ENCODE assay signal across 21 cellular contexts in the genomic region with DNA sequence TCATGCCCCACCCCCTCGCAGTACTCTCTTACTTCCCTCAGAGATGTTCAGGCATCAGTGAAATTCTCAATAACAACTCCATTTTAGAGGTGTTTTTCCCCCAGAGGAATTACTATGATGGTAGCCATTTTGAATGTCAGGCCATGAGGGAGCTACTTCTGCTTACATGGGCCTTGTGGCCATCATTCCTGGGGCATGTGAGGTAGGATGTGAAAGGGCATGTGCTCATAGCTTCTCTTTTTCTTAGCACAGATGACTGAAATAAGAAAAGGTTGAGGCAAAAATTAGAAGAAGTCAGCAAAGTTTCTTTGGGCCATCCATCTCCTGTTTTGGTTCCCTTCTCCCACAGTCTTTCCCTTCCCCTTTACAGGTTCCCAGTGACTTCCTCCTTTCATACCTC.
"Had no signal": no experiment of that assay in that cellular context is flagged by ENCODE, and none has a peak within 500 bp of the region (broad histone marks: within the 10 kb centered on the region; RNA-seq: fewer than 3 reads in every experiment).

No MANE protein-coding gene starts in this region.

- H3K36me3 ChIP-seq: neural progenitor cell, prostate gland, right atrium auricular region, thoracic aorta, tibial nerve, upper lobe of left lung, uterus had no signal

- H3K4me3 ChIP-seq: dorsolateral prefrontal cortex, neural progenitor cell, prostate gland, right atrium auricular region, smooth muscle cell, thoracic aorta, tibial nerve, upper lobe of left lung, uterus had no signal

- DNase-seq: cortex of kidney; dorsolateral prefrontal cortex; effector CD4-positive, alpha-beta T cell; mammary epithelial cell; mesendoderm; midbrain; naive thymus-derived CD4-positive, alpha-beta T cell; stimulated activated CD4-positive, alpha-beta T cell treated with anti-CD3 and anti-CD28 coated beads, Interleukin-12 subunit alpha, Interleukin-12 subunit beta, amount 100 ng/mL, for 4 hours; stimulated activated CD4-positive, alpha-beta T cell treated with anti-CD3 and anti-CD28 coated beads, Interleukin-1b, Interleukin-23, amount 100 ng/mL, for 48 hours; stimulated activated CD4-positive, alpha-beta T cell treated with anti-CD3 and anti-CD28 coated beads, Interleukin-4, amount 100 ng/mL, for 1 hour; stimulated activated CD8-positive, alpha-beta memory T cell treated with anti-CD3 and anti-CD28 coated beads, Interleukin-4, amount 100 ng/mL, for 48 hours; upper lobe of left lung; uterus had no signal

- H3K9ac ChIP-seq: neural progenitor cell had no signal

- H3K4me2 ChIP-seq: neural progenitor cell, smooth muscle cell had no signal

- H2AFZ ChIP-seq: neural progenitor cell had no signal

- H3K4me1 ChIP-seq: neural progenitor cell, prostate gland, uterus had no signal

- H3K27me3 ChIP-seq: dorsolateral prefrontal cortex, neural progenitor cell, right atrium auricular region, tibial nerve, upper lobe of left lung, uterus had no signal

- H3K27ac ChIP-seq: dorsolateral prefrontal cortex, neural progenitor cell, prostate gland, right atrium auricular region, thoracic aorta, tibial nerve, upper lobe of left lung, uterus had no signal

- H3K9me3 ChIP-seq: prostate gland, right atrium auricular region, thoracic aorta, tibial nerve, upper lobe of left lung, uterus had no signal

- ATAC-seq: naive thymus-derived CD4-positive, alpha-beta T cell; sciatic nerve had no signal

- FAIRE-seq: frontal cortex had no signal
